8 cellular contexts compared by ENCODE assay signal in genomic region chr5:40754381-40755092, GRCh38. TPM values are rescaled to one million over a fixed set of nuclear protein-coding genes. Genes with fewer than 3 reads are reported as not detected.
DNase-seq lines count a peak whose midpoint lies in the region; ATAC-seq and TF ChIP-seq lines count a peak whose summit lies in the region.

No MANE protein-coding gene starts in this region.

- H3K9me3 Mint-ChIP-seq in natural killer cell: no peaks in the 10 kb centered on the region

- no peaks in the 10 kb centered on the region for H3K36me3 Mint-ChIP-seq in natural killer cell

- H3K27me3 ChIP-seq in HL-60 (ENCODE audit: insufficient read depth, poor library complexity, severe bottlenecking): no peaks in the 10 kb centered on the region

- H3K4me1 Mint-ChIP-seq in natural killer cell: peaks cover 22 to 29% of the 10 kb centered on the region in 2 donors

- no peak overlapping the region; the same call in 1 of the 2 replicates for H3K27ac ChIP-seq in HL-60 (replicated peaks)

- H3K4me3 Mint-ChIP-seq in natural killer cell: no peak overlapping the region

- TF ChIP-seq CTCF in HL-60 (IDR thresholded peaks at IDR 0.05; ENCODE audit: insufficient read depth, low read length) (no peak), natural killer cell (IDR thresholded peaks at IDR 0.05) (no peak)

- H3K27me3 Mint-ChIP-seq in natural killer cell (ENCODE audit: low read depth in 2 of 2): no peaks in the 10 kb centered on the region

- intact Hi-C loops in natural killer cell (cut with micrococcal nuclease): loop anchor here (1.0 to 2.0 kb wide), 4 partner anchors 44 to 125 kb away; partner anchors contain the start of genes PRKAA1 and RPL37

- H3K4me3 ChIP-seq in HL-60 (replicated peaks; ENCODE audit: insufficient read depth, low read length): peak overlapping the region; percentile 96

- H3K27ac Mint-ChIP-seq in natural killer cell: no peak overlapping the region

- peak; percentile 22 for DNase-seq in GM03348 (ENCODE audit: low spot score)
- DNase-seq in HL-60 (ENCODE audit: low read depth in 1 of 2, low spot score in 1 of 2): no peak
- DNase-seq in central memory CD4-positive, alpha-beta T cell: peak; percentile 62
- DNase-seq in natural killer cell: no peak
- DNase-seq in NCI-H146 (lab: John Stamatoyannopoulos, UW): no peak
- no peak for DNase-seq in NCI-H2081 treated with DMSO at 0.1 percent for 48 hours (lab: John Stamatoyannopoulos, UW)
- no peak for DNase-seq in stimulated activated naive CD4-positive, alpha-beta T cell treated with Interleukin-2 at 50 U/mL for 16 hours (lab: John Stamatoyannopoulos, UW)

- ATAC-seq in GM21423 (IDR thresholded peaks at IDR 0.05; ENCODE audit: unreplicated experiment) (peak; percentile 12), natural killer cell (peak in 2 of 3 donors; percentile 21 to 28)

RNA-seq across cellular contexts. Expression of gene TTC33, which starts 1.2 kb away (rescaled TPM):
- total RNA-seq in natural killer cell: 10 to 100 TPM in 2 of 3 donors, 1 to 10 TPM in 1; 7.3 to 11.4 (median 10.0) TPM

RNA-seq across cellular contexts. Expression of gene PRKAA1, which starts 43.6 kb away (rescaled TPM):
- 100 to 1,000 TPM; 120 to 165 (median 122) TPM for total RNA-seq in natural killer cell

Comparison
In these comparisons a context has a peak if more than half of its experiments do, and no peak if none do; other contexts are left out.
1. DNase-seq: peak in GM03348 (single experiment) and central memory CD4-positive, alpha-beta T cell (single experiment); none in HL-60 (0 of 2), natural killer cell (single experiment), NCI-H146 (single experiment), NCI-H2081 treated with DMSO at 0.1 percent for 48 hours (single experiment) and stimulated activated naive CD4-positive, alpha-beta T cell treated with Interleukin-2 at 50 U/mL for 16 hours (single experiment).